Comparison of ENCODE assay signal across 21 cellular contexts in the genomic region with DNA sequence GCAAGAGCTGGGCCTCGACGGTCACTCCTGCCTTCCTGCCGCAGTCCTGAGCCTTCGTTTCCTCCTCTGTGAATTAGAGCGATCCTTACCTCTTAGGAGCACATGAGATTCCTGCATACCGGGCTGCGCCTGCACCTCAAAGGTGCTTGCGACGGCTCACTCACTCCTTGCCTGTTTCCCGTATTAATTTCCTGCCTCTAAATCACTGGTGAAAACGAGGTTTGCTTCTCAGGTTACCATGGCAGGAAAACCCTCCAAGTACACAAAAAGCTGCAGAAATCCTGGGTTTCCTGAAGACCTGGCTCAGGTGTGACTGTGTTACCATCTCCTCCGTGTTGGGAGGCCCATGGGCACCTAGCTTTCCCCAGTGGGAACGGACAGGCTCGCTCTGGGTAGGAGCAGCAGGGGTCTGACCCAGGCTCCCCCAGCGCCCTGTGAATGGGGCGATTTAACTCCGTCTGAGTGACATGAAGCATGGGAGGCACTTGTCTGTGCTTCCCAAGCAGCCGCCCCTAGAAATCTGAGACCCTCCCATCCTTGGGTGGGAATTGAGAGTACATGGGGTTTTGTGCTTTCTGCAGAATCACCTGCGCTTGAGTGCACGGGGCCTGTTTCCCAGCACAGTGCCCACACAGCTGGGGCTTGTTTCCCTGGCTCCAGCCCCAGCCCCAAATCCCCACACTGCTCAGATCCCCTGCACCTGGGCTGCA.
"Had no signal": no experiment of that assay in that cellular context is flagged by ENCODE, and none has a peak within 500 bp of the region (broad histone marks: within the 10 kb centered on the region; RNA-seq: fewer than 3 reads in every experiment).

No MANE protein-coding gene starts in this region.

- H3K36me3 ChIP-seq: colonic mucosa, ovary, tibial nerve, upper lobe of right lung, vagina had no signal

- H3K27ac Mint-ChIP-seq: naive thymus-derived CD4-positive, alpha-beta T cell; progenitor cell of endocrine pancreas; stimulated activated effector memory CD8-positive, alpha-beta T cell treated with anti-CD3 and anti-CD28 coated beads, Interleukin-12 subunit alpha, Interleukin-12 subunit beta, amount 100 ng/mL, for 72 hours; stimulated activated naive CD8-positive, alpha-beta T cell treated with anti-CD3 and anti-CD28 coated beads, Interleukin-15, Interleukin-2, amounts not matched to agents 100 ng/mL and 50 ng/mL, for 24 hours had no signal

- H3K4me3 ChIP-seq: colonic mucosa, hepatocyte, lung, ovary, smooth muscle cell, tibial nerve, upper lobe of right lung, vagina had no signal

- H3K9me3 Mint-ChIP-seq: stimulated activated effector memory CD8-positive, alpha-beta T cell treated with anti-CD3 and anti-CD28 coated beads, Interleukin-12 subunit alpha, Interleukin-12 subunit beta, amount 100 ng/mL, for 72 hours; stimulated activated naive CD8-positive, alpha-beta T cell treated with anti-CD3 and anti-CD28 coated beads, Interleukin-15, Interleukin-2, amounts not matched to agents 100 ng/mL and 50 ng/mL, for 24 hours had no signal

- H3K9me3 ChIP-seq: colonic mucosa, ovary, tibial nerve, upper lobe of right lung, vagina had no signal

- H3K36me3 Mint-ChIP-seq: naive thymus-derived CD4-positive, alpha-beta T cell; stimulated activated effector memory CD8-positive, alpha-beta T cell treated with anti-CD3 and anti-CD28 coated beads, Interleukin-12 subunit alpha, Interleukin-12 subunit beta, amount 100 ng/mL, for 72 hours had no signal

- H3K27me3 ChIP-seq: colonic mucosa, hepatocyte, ovary, upper lobe of right lung, vagina had no signal

- DNase-seq: colonic mucosa; dermis blood vessel endothelial cell; foreskin keratinocyte; kidney; left cardiac atrium; left ventricle myocardium superior; naive thymus-derived CD4-positive, alpha-beta T cell; nucleus accumbens; ovary; right cardiac atrium; stimulated activated CD4-positive, alpha-beta T cell treated with anti-CD3 and anti-CD28 coated beads, Interleukin-4, amount 100 ng/mL, for 1 hour; stimulated activated CD8-positive, alpha-beta memory T cell treated with anti-CD3 and anti-CD28 coated beads, Interleukin-4, amount 100 ng/mL, for 48 hours; upper lobe of right lung had no signal

- H3K27ac ChIP-seq: colonic mucosa, foreskin keratinocyte, hepatocyte, ovary, tibial nerve, upper lobe of right lung, vagina had no signal

- H3K27me3 Mint-ChIP-seq: progenitor cell of endocrine pancreas; stimulated activated naive CD8-positive, alpha-beta T cell treated with anti-CD3 and anti-CD28 coated beads, Interleukin-15, Interleukin-2, amounts not matched to agents 100 ng/mL and 50 ng/mL, for 24 hours had no signal

- H3K4me1 Mint-ChIP-seq: naive thymus-derived CD4-positive, alpha-beta T cell; stimulated activated effector memory CD8-positive, alpha-beta T cell treated with anti-CD3 and anti-CD28 coated beads, Interleukin-12 subunit alpha, Interleukin-12 subunit beta, amount 100 ng/mL, for 72 hours had no signal

- H3K4me1 ChIP-seq: colonic mucosa, foreskin keratinocyte, tibial nerve, upper lobe of right lung had no signal

- H3K4me3 Mint-ChIP-seq: naive thymus-derived CD4-positive, alpha-beta T cell; stimulated activated effector memory CD8-positive, alpha-beta T cell treated with anti-CD3 and anti-CD28 coated beads, Interleukin-12 subunit alpha, Interleukin-12 subunit beta, amount 100 ng/mL, for 72 hours; stimulated activated naive CD8-positive, alpha-beta T cell treated with anti-CD3 and anti-CD28 coated beads, Interleukin-15, Interleukin-2, amounts not matched to agents 100 ng/mL and 50 ng/mL, for 24 hours had no signal
